ENCODE assay signal across 18 cellular contexts in genomic region chr20:7237251-7237650, GRCh38.
"Had no signal": no experiment of that assay in that cellular context is flagged by ENCODE, and none has a peak within 500 bp of the region (broad histone marks: within the 10 kb centered on the region; RNA-seq: fewer than 3 reads in every experiment).

No MANE protein-coding gene starts in this region.

- H3K27ac ChIP-seq: left ventricle myocardium inferior, ovary, spleen, tibial nerve, uterus had no signal

- H3K9me3 ChIP-seq: ovary had no signal

- H3K4me3 ChIP-seq: left ventricle myocardium inferior, lung, ovary, spleen, tibial nerve, uterus had no signal

- DNase-seq: hippocampal formation; left ventricle myocardium inferior; mesendoderm; naive B cell; natural killer cell; nephron progenitor cell; ovary; retina; right cardiac atrium; small intestine; spleen; stimulated activated CD4-positive, alpha-beta T cell treated with anti-CD3 and anti-CD28 coated beads, Interleukin-4, amount 100 ng/mL, for 24 hours; stimulated activated naive CD4-positive, alpha-beta T cell; substantia nigra; uterus had no signal

- H3K4me1 ChIP-seq: left ventricle myocardium inferior, spleen, tibial nerve, uterus had no signal

- FAIRE-seq: islet of Langerhans, small intestine had no signal

- H3K27me3 ChIP-seq: ovary, spleen, tibial nerve, uterus had no signal

- H3K36me3 ChIP-seq: ovary, spleen, tibial nerve, uterus had no signal
